Comparison of ENCODE assay signal across 1 cellular context in the genomic region with DNA sequence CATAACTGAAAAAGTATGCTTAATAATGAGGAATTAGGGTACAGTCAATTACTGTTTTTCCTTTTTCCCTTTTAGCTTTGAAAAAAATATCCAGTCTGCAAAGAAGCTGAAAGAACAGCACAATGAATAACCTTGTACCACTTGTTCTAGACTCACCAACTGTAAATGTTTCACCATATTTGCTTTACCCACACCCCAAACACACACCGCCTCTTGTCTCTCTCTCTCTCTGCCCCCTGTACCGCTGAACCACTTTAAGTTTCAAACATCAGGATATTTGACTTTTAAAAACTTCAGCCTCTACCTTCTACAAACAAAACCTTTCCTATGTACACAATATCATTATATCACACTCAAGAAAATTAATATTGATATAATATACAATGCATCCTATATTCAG.
TF ChIP-seq lines count a peak whose summit lies in the region.

No MANE protein-coding gene starts in this region.

TF ChIP-seq in HepG2, 621 proteins besides CTCF, POLR2A, EP300 and RAD21 (continued from another document):
- TF ChIP-seq, protein P1, sequence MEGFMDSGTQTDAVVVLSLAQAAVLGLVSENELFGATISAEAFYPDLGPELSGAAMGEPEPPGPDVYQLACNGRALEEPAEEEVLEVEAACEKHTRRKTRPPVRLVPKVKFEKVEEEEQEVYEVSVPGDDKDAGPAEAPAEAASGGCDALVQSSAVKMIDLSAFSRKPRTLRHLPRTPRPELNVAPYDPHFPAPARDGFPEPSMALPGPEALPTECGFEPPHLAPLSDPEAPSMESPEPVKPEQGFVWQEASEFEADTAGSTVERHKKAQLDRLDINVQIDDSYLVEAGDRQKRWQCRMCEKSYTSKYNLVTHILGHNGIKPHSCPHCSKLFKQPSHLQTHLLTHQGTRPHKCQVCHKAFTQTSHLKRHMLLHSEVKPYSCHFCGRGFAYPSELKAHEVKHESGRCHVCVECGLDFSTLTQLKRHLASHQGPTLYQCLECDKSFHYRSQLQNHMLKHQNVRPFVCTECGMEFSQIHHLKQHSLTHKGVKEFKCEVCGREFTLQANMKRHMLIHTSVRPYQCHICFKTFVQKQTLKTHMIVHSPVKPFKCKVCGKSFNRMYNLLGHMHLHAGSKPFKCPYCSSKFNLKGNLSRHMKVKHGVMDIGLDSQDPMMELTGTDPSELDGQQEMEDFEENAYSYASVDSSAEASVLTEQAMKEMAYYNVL (CRISPR knock-in tag; IDR thresholded peaks at IDR 0.05; ENCODE audit: borderline replicate concordance) = peak; percentile 37; the same call in 1 of the 2 replicates
- TF ChIP-seq, protein P2, sequence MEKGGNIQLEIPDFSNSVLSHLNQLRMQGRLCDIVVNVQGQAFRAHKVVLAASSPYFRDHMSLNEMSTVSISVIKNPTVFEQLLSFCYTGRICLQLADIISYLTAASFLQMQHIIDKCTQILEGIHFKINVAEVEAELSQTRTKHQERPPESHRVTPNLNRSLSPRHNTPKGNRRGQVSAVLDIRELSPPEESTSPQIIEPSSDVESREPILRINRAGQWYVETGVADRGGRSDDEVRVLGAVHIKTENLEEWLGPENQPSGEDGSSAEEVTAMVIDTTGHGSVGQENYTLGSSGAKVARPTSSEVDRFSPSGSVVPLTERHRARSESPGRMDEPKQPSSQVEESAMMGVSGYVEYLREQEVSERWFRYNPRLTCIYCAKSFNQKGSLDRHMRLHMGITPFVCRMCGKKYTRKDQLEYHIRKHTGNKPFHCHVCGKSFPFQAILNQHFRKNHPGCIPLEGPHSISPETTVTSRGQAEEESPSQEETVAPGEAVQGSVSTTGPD (CRISPR knock-in tag; IDR thresholded peaks at IDR 0.05) = no peak
- TF ChIP-seq ZFP41 (CRISPR knock-in tag; IDR thresholded peaks at IDR 0.05; ENCODE audit: borderline replicate concordance) = no peak
- TF ChIP-seq ADNP (CRISPR knock-in tag; IDR thresholded peaks at IDR 0.05) = no peak
- no peak for TF ChIP-seq THAP11 (CRISPR knock-in tag; IDR thresholded peaks at IDR 0.05)
- no peak for TF ChIP-seq ZNF10 (CRISPR knock-in tag; IDR thresholded peaks at IDR 0.05; ENCODE audit: borderline replicate concordance, low read depth)
- TF ChIP-seq, protein P3, sequence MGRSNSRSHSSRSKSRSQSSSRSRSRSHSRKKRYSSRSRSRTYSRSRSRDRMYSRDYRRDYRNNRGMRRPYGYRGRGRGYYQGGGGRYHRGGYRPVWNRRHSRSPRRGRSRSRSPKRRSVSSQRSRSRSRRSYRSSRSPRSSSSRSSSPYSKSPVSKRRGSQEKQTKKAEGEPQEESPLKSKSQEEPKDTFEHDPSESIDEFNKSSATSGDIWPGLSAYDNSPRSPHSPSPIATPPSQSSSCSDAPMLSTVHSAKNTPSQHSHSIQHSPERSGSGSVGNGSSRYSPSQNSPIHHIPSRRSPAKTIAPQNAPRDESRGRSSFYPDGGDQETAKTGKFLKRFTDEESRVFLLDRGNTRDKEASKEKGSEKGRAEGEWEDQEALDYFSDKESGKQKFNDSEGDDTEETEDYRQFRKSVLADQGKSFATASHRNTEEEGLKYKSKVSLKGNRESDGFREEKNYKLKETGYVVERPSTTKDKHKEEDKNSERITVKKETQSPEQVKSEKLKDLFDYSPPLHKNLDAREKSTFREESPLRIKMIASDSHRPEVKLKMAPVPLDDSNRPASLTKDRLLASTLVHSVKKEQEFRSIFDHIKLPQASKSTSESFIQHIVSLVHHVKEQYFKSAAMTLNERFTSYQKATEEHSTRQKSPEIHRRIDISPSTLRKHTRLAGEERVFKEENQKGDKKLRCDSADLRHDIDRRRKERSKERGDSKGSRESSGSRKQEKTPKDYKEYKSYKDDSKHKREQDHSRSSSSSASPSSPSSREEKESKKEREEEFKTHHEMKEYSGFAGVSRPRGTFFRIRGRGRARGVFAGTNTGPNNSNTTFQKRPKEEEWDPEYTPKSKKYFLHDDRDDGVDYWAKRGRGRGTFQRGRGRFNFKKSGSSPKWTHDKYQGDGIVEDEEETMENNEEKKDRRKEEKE (IDR thresholded peaks at IDR 0.05) = no peak
- TF ChIP-seq ZNF232 (CRISPR knock-in tag; IDR thresholded peaks at IDR 0.05; ENCODE audit: borderline replicate concordance) = no peak
- TF ChIP-seq SIX4 (CRISPR knock-in tag; IDR thresholded peaks at IDR 0.05) = no peak
